Comparison of ENCODE assay signal across 11 cellular contexts in the genomic region with DNA sequence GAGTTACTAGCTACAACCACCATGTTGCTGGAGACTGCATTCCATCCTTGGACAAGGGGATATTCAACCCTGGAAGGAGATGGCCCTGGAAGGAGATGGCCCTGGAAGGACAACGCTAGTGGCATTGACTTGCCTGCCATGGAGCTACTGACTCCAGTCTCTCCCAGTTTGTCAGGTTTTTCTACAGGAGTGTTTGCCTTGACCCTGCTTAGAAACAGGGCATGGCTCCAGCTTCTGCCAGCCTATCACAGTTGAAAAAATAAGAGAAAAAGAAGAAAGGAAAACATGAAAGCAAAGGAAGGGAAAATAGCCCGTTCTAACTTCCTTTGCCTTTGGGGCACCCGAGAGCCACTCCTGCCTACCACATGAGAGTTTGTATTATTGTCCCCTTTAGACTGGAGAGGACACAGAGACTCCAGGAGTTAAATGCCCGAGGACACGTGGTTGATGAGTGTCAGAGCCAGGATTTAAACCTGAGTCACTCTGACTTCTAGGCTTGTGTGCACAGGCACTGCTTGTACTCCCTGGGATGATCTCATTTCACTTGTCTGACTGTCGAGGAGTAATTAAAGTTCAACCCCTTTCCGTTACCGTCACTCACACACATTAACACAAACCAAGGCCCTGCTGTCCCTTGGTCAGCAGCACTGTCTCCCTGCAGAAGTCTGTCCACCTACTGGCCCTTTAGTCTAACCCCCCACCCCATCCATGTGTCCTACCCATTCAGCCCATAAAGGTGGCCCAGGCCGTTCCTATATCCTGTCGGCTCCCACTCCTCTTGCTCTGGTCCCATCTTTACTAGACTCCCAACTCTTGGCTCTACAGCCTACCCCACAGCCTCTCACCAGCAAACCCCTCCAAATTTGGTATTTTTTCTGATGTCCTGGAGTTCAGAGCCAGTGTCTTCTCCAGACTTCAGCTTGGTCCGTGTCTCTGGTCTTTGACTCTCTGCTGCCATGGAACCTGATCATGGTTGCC. TPM values are rescaled to one million over a fixed set of nuclear protein-coding genes. Genes with fewer than 3 reads are reported as not detected.
A peak's percentile ranks its signal among the peaks of the same experiment; 100 is the strongest.
DNase-seq lines count a peak whose midpoint lies in the region; ATAC-seq and TF ChIP-seq lines count a peak whose summit lies in the region.
"Had no signal": no experiment of that assay in that cellular context is flagged by ENCODE, and none has a peak within 500 bp of the region (broad histone marks: within the 10 kb centered on the region; RNA-seq: fewer than 3 reads in every experiment).

No MANE protein-coding gene starts in this region.

- ATAC-seq in mucosa of descending colon (peak; percentile 86), GM21423 (IDR thresholded peaks at IDR 0.05; ENCODE audit: unreplicated experiment) (no peak)

- no peak overlapping the region for H3K4me3 ChIP-seq in mucosa of descending colon
- H3K4me3 ChIP-seq: heart right ventricle, uterus had no signal

- no peaks in the 10 kb centered on the region for H3K9me3 ChIP-seq in mucosa of descending colon
- H3K9me3 ChIP-seq: heart right ventricle, uterus had no signal

- H3K4me1 ChIP-seq in mucosa of descending colon (ENCODE audit: low read depth) = peaks cover 21% of the 10 kb centered on the region

- no peak for TF ChIP-seq CTCF in mucosa of descending colon (IDR thresholded peaks at IDR 0.05)

- DNase-seq in AG08396 (ENCODE audit: low spot score) (peak; percentile 58), NCI-H2196 treated with DMSO at 0.1 percent for 48 hours (lab: John Stamatoyannopoulos, UW; ENCODE audit: unreplicated experiment) (peak; percentile 36), dermis blood vessel endothelial cell (peak; percentile 93), mucosa of descending colon (no peak), G401 (ENCODE audit: low spot score) (no peak), amygdala (lab: John Stamatoyannopoulos, UW) (no peak), NCI-H748 (lab: John Stamatoyannopoulos, UW; ENCODE audit: unreplicated experiment) (no peak)
- DNase-seq: GF-D8, heart right ventricle, uterus had no signal

- H3K36me3 ChIP-seq in mucosa of descending colon (ENCODE audit: low read depth) = no peaks in the 10 kb centered on the region
- H3K36me3 ChIP-seq: heart right ventricle, uterus had no signal

- in situ Hi-C loops in G401 (cut with HindIII; ENCODE audit: low sequenced_read_pairs) = no loop called here

- intact Hi-C loops in mucosa of descending colon (cut with DNase I, micrococcal nuclease) = no loop called here

RNA-seq across cellular contexts. Expression of a gene that starts 46.1 kb away (rescaled TPM):
- 1.5 and 2.7 TPM in 2 replicates for total RNA-seq in dermis blood vessel endothelial cell
- 1 to 10 TPM in 1 of 3 donors, under 1 TPM in 2; 0.28 to 1.9 (median 0.29) TPM for total RNA-seq in mucosa of descending colon
- total RNA-seq in G401 (2014; rRNA removed; shearing (Covaris generic)) = not detected in 2 replicates

RNA-seq across cellular contexts. Expression of a gene that starts 52.2 kb away (rescaled TPM):
- total RNA-seq in dermis blood vessel endothelial cell (34.9 and 96.0 TPM in 2 replicates), mucosa of descending colon (1 to 10 TPM; 1.5 to 3.7 (median 3.2) TPM)
- not detected in 2 replicates for total RNA-seq in G401 (2014; rRNA removed; shearing (Covaris generic))

RNA-seq across cellular contexts. Expression of a gene that starts 52.7 kb away (rescaled TPM):
- total RNA-seq in dermis blood vessel endothelial cell (132 and 135 TPM in 2 replicates), mucosa of descending colon (10 to 100 TPM; 51.0 to 76.1 (median 57.1) TPM)
- 11.2 and 23.4 TPM in 2 replicates for total RNA-seq in G401 (2014; rRNA removed; shearing (Covaris generic))

Comparison
In these comparisons a context has a peak if more than half of its experiments do, and no peak if none do; other contexts are left out.
1. DNase-seq: peak in AG08396 (single experiment), NCI-H2196 treated with DMSO at 0.1 percent for 48 hours (single experiment) and dermis blood vessel endothelial cell (single experiment); none in mucosa of descending colon (0 of 3), G401 (single experiment), amygdala (0 of 56) and NCI-H748 (single experiment).